ENCODE assay signal across 35 cellular contexts in the genomic region with DNA sequence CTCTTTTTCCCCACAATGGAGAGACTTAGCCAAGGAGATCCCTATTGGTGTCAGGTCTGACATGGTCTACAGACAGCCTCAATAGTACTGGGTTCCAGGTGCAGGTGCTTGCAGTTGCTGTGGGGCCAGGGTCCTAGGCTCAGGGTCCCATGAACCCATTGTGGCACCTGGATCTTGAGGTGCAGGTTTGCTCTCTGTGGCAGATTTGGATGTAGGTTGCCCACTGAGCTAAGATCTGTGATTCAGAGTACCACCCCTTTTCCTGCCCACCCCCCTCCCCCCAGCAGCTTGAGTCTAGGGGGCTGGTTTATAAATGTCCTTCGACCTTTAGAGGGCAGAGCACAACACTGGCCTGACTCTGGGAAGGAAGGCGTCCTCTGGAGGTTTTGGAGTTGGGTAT.
"Had no signal": no experiment of that assay in that cellular context is flagged by ENCODE, and none has a peak within 500 bp of the region (broad histone marks: within the 10 kb centered on the region; RNA-seq: fewer than 3 reads in every experiment).

No MANE protein-coding gene starts in this region.

- H3K4me3 ChIP-seq: MG63 had no signal

- H3K27ac ChIP-seq: KMS-11 had no signal

- H3K36me3 ChIP-seq: MG63 had no signal

- H3K27me3 ChIP-seq: MG63 had no signal

- DNase-seq: Karpas-422, Kasumi-1, MG63, MM.1S, MV-4-11, NCI-H1048, NCI-H1092, NCI-H1092 treated with DMSO at 0.1 percent for 48 hours, NCI-H1105, NCI-H1105 treated with DMSO at 0.1 percent for 48 hours, NCI-H1417, NCI-H1417 treated with DMSO at 0.1 percent for 48 hours, NCI-H1436, NCI-H1436 treated with DMSO at 0.1 percent for 48 hours, NCI-H146, NCI-H1694, NCI-H1694 treated with DMSO at 0.1 percent for 48 hours, NCI-H187, NCI-H187 treated with DMSO at 0.1 percent for 48 hours, NCI-H1930, NCI-H2029, NCI-H2029 treated with DMSO at 0.1 percent for 48 hours, NCI-H2081, NCI-H2081 treated with DMSO at 0.1 percent for 48 hours, NCI-H2107, NCI-H2171, NCI-H2171 treated with DMSO at 0.1 percent for 48 hours, NCI-H2227 treated with DMSO at 0.1 percent for 48 hours, NCI-H226, NCI-H345, NCI-H446, NCI-H446 treated with DMSO at 0.1 percent for 48 hours, NCI-H510A, NCI-H510A treated with DMSO at 0.1 percent for 48 hours had no signal
